2 cellular contexts compared by ENCODE assay signal in genomic region chr1:223345720-223346119, GRCh38.
TF ChIP-seq lines count a peak whose summit lies in the region.

No MANE protein-coding gene starts in this region.

TF ChIP-seq in K562, 482 proteins besides CTCF, POLR2A, EP300 and RAD21:
- no peak for TF ChIP-seq ZFP91 (CRISPR knock-in tag; IDR thresholded peaks at IDR 0.05)
- TF ChIP-seq KLF6 (CRISPR knock-in tag; IDR thresholded peaks at IDR 0.05; ENCODE audit: borderline replicate concordance), result no peak
- TF ChIP-seq HNRNPLL (IDR thresholded peaks at IDR 0.05; ENCODE audit: low read depth, low read length, poor library complexity, severe bottlenecking), result no peak
- TF ChIP-seq ZNF217 (CRISPR knock-in tag; IDR thresholded peaks at IDR 0.05), result no peak
- no peak for TF ChIP-seq BMI1 (IDR thresholded peaks at IDR 0.05; ENCODE audit: low read length)
- no peak for TF ChIP-seq E2F4 (CRISPR knock-in tag; IDR thresholded peaks at IDR 0.05; ENCODE audit: low read depth)
- no peak for TF ChIP-seq NR1H2 (CRISPR knock-in tag; IDR thresholded peaks at IDR 0.05)
- no peak for TF ChIP-seq MAFF (IDR thresholded peaks at IDR 0.05; ENCODE audit: low read length)
- no peak for TF ChIP-seq ZNF143 (CRISPR knock-in tag; IDR thresholded peaks at IDR 0.05)
- TF ChIP-seq ILF3 (IDR thresholded peaks at IDR 0.05; ENCODE audit: borderline replicate concordance), result no peak
- no peak for TF ChIP-seq SMAD4 (CRISPR knock-in tag; conservative IDR thresholded peaks at IDR 0.05)
- TF ChIP-seq FUS (optimal IDR thresholded peaks at IDR 0.05; ENCODE audit: low read depth, low read length), result no peak
- no peak for TF ChIP-seq SIN3B (IDR thresholded peaks at IDR 0.05; ENCODE audit: low read depth)
- TF ChIP-seq PTRF (tag; IDR thresholded peaks at IDR 0.05), result no peak
- TF ChIP-seq FOXM1 (IDR thresholded peaks at IDR 0.05; ENCODE audit: low read depth), result no peak
- no peak for TF ChIP-seq FOXM1 (CRISPR knock-in tag; IDR thresholded peaks at IDR 0.05; ENCODE audit: low read depth)

TF ChIP-seq in SK-N-SH, 30 proteins besides CTCF, POLR2A, EP300 and RAD21:
- no peak for TF ChIP-seq YY1 (IDR thresholded peaks at IDR 0.05; ENCODE audit: low read depth)
